ENCODE assay signal across 1 cellular context in genomic region chr16:14071576-14072271, GRCh38.
TF ChIP-seq lines count a peak whose summit lies in the region.

No MANE protein-coding gene starts in this region.

TF ChIP-seq in HepG2, 621 proteins besides CTCF, POLR2A, EP300 and RAD21 (continued from another document and continues in another):
- TF ChIP-seq ZNF432 (CRISPR knock-in tag; IDR thresholded peaks at IDR 0.05; ENCODE audit: borderline replicate concordance) = no peak
- no peak for TF ChIP-seq ZNF138 (CRISPR knock-in tag; IDR thresholded peaks at IDR 0.05; ENCODE audit: low read depth)
- TF ChIP-seq TBL1XR1 (IDR thresholded peaks at IDR 0.05; ENCODE audit: borderline replicate concordance, low read length, partially characterized antibody) = no peak
- TF ChIP-seq SMARCE1 (IDR thresholded peaks at IDR 0.05; ENCODE audit: borderline replicate concordance) = no peak
- TF ChIP-seq ZNF784 (CRISPR knock-in tag; IDR thresholded peaks at IDR 0.05; ENCODE audit: borderline replicate concordance) = no peak; the same call in 1 of the 2 replicates
- TF ChIP-seq IRF9 (CRISPR knock-in tag; IDR thresholded peaks at IDR 0.05; ENCODE audit: borderline replicate concordance) = no peak
- TF ChIP-seq TFE3 (CRISPR knock-in tag; IDR thresholded peaks at IDR 0.05) = no peak
- TF ChIP-seq PBX3 (CRISPR knock-in tag; IDR thresholded peaks at IDR 0.05; ENCODE audit: borderline replicate concordance) = no peak
- no peak for TF ChIP-seq KMT2B (CRISPR knock-in tag; IDR thresholded peaks at IDR 0.05)
- TF ChIP-seq TMF1 (CRISPR knock-in tag; IDR thresholded peaks at IDR 0.05; ENCODE audit: low read depth) = no peak
- TF ChIP-seq PATZ1 (CRISPR knock-in tag; IDR thresholded peaks at IDR 0.05) = no peak
- TF ChIP-seq IKZF5 (CRISPR knock-in tag; IDR thresholded peaks at IDR 0.05) = no peak; the same call in 1 of the 2 replicates
- TF ChIP-seq TBX3 (IDR thresholded peaks at IDR 0.05; ENCODE audit: borderline replicate concordance) = no peak
- no peak for TF ChIP-seq NFIB (CRISPR knock-in tag; IDR thresholded peaks at IDR 0.05; ENCODE audit: borderline replicate concordance)
- TF ChIP-seq HOXA7 (CRISPR knock-in tag; IDR thresholded peaks at IDR 0.05) = no peak
- TF ChIP-seq ZNF207 (IDR thresholded peaks at IDR 0.05; ENCODE audit: borderline replicate concordance) = no peak
- no peak for TF ChIP-seq ATM (IDR thresholded peaks at IDR 0.05; ENCODE audit: borderline replicate concordance)
- TF ChIP-seq YEATS4 (CRISPR knock-in tag; IDR thresholded peaks at IDR 0.05; ENCODE audit: borderline replicate concordance) = peak; percentile 82; the same call in 1 of the 2 replicates
- no peak for TF ChIP-seq ZNF24 (IDR thresholded peaks at IDR 0.05)
- TF ChIP-seq ZNF747 (CRISPR knock-in tag; IDR thresholded peaks at IDR 0.05; ENCODE audit: borderline replicate concordance) = peak; percentile 24; the same call in 1 of the 2 replicates
- peak; percentile 15; the same call in 1 of the 2 replicates for TF ChIP-seq KAT7 (CRISPR knock-in tag; IDR thresholded peaks at IDR 0.05; ENCODE audit: borderline replicate concordance)
- no peak for TF ChIP-seq ZNF121 (CRISPR knock-in tag; IDR thresholded peaks at IDR 0.05)
- TF ChIP-seq POGZ (CRISPR knock-in tag; IDR thresholded peaks at IDR 0.05) = no peak
- TF ChIP-seq ZFX (CRISPR knock-in tag; IDR thresholded peaks at IDR 0.05; ENCODE audit: low read depth) = no peak; the same call in 1 of the 2 replicates
- no peak for TF ChIP-seq TCF7L2 (IDR thresholded peaks at IDR 0.05; ENCODE audit: low read depth, low read length)
- no peak for TF ChIP-seq ZNF543 (CRISPR knock-in tag; IDR thresholded peaks at IDR 0.05)
- TF ChIP-seq BORCS8-MEF2B (CRISPR knock-in tag; IDR thresholded peaks at IDR 0.05) = no peak; the same call in 1 of the 2 replicates
- no peak for TF ChIP-seq ZUFSP (CRISPR knock-in tag; IDR thresholded peaks at IDR 0.05; ENCODE audit: borderline replicate concordance)
- peak; percentile 27; the same call in 1 of the 2 replicates for TF ChIP-seq ZNF280B (CRISPR knock-in tag; IDR thresholded peaks at IDR 0.05; ENCODE audit: borderline replicate concordance)
- TF ChIP-seq CEBPZ (IDR thresholded peaks at IDR 0.05; ENCODE audit: low read length) = no peak
- TF ChIP-seq CBX1 (IDR thresholded peaks at IDR 0.05; ENCODE audit: low read depth) = no peak
- TF ChIP-seq THAP8 (CRISPR knock-in tag; IDR thresholded peaks at IDR 0.05; ENCODE audit: borderline replicate concordance) = no peak
- no peak for TF ChIP-seq PPARG (CRISPR knock-in tag; conservative IDR thresholded peaks at IDR 0.05)
- TF ChIP-seq ZNF383 (CRISPR knock-in tag; IDR thresholded peaks at IDR 0.05; ENCODE audit: borderline replicate concordance) = no peak
- TF ChIP-seq GZF1 (CRISPR knock-in tag; IDR thresholded peaks at IDR 0.05) = 0 out of 2 replicates have a peak, but pooled peaks have one; percentile 67
- TF ChIP-seq ZNF3 (CRISPR knock-in tag; IDR thresholded peaks at IDR 0.05) = no peak
- TF ChIP-seq ZNF282 (IDR thresholded peaks at IDR 0.05; ENCODE audit: partially characterized antibody) = no peak
- TF ChIP-seq MLLT10 (CRISPR knock-in tag; IDR thresholded peaks at IDR 0.05) = no peak
- TF ChIP-seq KDM2A (CRISPR knock-in tag; IDR thresholded peaks at IDR 0.05; ENCODE audit: borderline replicate concordance, low read depth) = no peak
- no peak for TF ChIP-seq JDP2 (CRISPR knock-in tag; IDR thresholded peaks at IDR 0.05; ENCODE audit: borderline replicate concordance)
- TF ChIP-seq ZNF12 (CRISPR knock-in tag; IDR thresholded peaks at IDR 0.05) = no peak
- no peak for TF ChIP-seq ZNF30 (CRISPR knock-in tag; IDR thresholded peaks at IDR 0.05)
- TF ChIP-seq MAX (IDR thresholded peaks at IDR 0.05) = no peak
- no peak for TF ChIP-seq SMARCC2 (IDR thresholded peaks at IDR 0.05)
- TF ChIP-seq ARNT (IDR thresholded peaks at IDR 0.05) = no peak
- TF ChIP-seq ZNF484 (CRISPR knock-in tag; IDR thresholded peaks at IDR 0.05; ENCODE audit: borderline replicate concordance, low read depth) = no peak
- no peak for TF ChIP-seq U2AF2 (IDR thresholded peaks at IDR 0.05; ENCODE audit: low read depth, low read length)
- TF ChIP-seq U2AF1 (optimal IDR thresholded peaks at IDR 0.05; ENCODE audit: low read depth, low read length) = peak; percentile 39
- no peak for TF ChIP-seq TBP (CRISPR knock-in tag; IDR thresholded peaks at IDR 0.05)
- TF ChIP-seq ZNF570 (CRISPR knock-in tag; IDR thresholded peaks at IDR 0.05; ENCODE audit: borderline replicate concordance) = 0 out of 2 replicates have a peak, but pooled peaks have one; percentile 19
- TF ChIP-seq ZBTB7B (CRISPR knock-in tag; IDR thresholded peaks at IDR 0.05) = peak; percentile 52; the same call in 1 of the 2 replicates
- TF ChIP-seq ZNF772 (CRISPR knock-in tag; IDR thresholded peaks at IDR 0.05) = no peak
- TF ChIP-seq FOSL1 (CRISPR knock-in tag; IDR thresholded peaks at IDR 0.05; ENCODE audit: borderline replicate concordance) = no peak
- no peak for TF ChIP-seq ZNF337 (CRISPR knock-in tag; IDR thresholded peaks at IDR 0.05; ENCODE audit: borderline replicate concordance, low read depth)
- TF ChIP-seq NFKBIZ (CRISPR knock-in tag; IDR thresholded peaks at IDR 0.05) = no peak
- TF ChIP-seq ZNF839 (CRISPR knock-in tag; IDR thresholded peaks at IDR 0.05; ENCODE audit: borderline replicate concordance) = no peak
- no peak for TF ChIP-seq RARG (CRISPR knock-in tag; IDR thresholded peaks at IDR 0.05; ENCODE audit: low read depth)
- TF ChIP-seq ZNF7 (CRISPR knock-in tag; IDR thresholded peaks at IDR 0.05) = no peak
